ENCODE assay signal across 12 cellular contexts in the genomic region with DNA sequence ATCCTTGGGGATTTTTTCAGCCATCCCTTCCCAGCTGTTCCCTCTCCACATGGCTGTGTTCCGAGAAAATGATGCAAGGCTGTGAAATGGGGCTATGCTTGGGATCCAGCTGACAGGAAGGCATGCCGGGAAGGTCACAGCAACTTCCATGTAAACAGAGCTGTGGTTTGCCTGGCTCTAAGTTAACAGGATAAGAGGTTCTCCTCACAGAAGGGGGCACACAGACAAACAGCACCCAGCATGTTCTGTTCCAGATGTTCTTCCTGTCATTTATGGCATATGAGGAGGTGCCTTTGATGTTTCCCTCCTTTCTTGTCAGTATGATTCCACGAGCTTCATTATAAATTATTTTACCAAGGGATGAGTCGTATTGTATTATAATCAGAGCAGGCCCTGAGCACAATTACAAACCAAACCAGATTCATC.
DNase-seq lines count a peak whose midpoint lies in the region; TF ChIP-seq lines count a peak whose summit lies in the region.
"Had no signal": no experiment of that assay in that cellular context is flagged by ENCODE, and none has a peak within 500 bp of the region (broad histone marks: within the 10 kb centered on the region; RNA-seq: fewer than 3 reads in every experiment).

No MANE protein-coding gene starts in this region.

- H3K27ac ChIP-seq in osteoblast (ENCODE audit: low read depth, low read length), result no peak overlapping the region
- H3K27ac ChIP-seq: testis had no signal

- H3K4me3 ChIP-seq in fibroblast of pulmonary artery (replicated peaks; ENCODE audit: low read depth, low read length) (no peak overlapping the region), osteoblast (ENCODE audit: insufficient read depth, low read length) (no peak overlapping the region)
- H3K4me3 ChIP-seq: testis had no signal

- H3K36me3 ChIP-seq in osteoblast (ENCODE audit: insufficient read depth, low read length), result no peaks in the 10 kb centered on the region

- H3K79me2 ChIP-seq in osteoblast (ENCODE audit: insufficient read depth, low read length), result no peaks in the 10 kb centered on the region

- no peaks in the 10 kb centered on the region for H4K20me1 ChIP-seq in osteoblast (ENCODE audit: insufficient read depth, low read length)

- peak; percentile 44 for DNase-seq in EL
- DNase-seq in fibroblast of pulmonary artery (ENCODE audit: low read depth), result peak; percentile 81
- DNase-seq in osteoblast (ENCODE audit: insufficient read length, low spot score, missing footprints), result no peak
- no peak for DNase-seq in mesenteric fat pad (ENCODE audit: low spot score)
- DNase-seq in NCI-H748 (lab: John Stamatoyannopoulos, UW; ENCODE audit: unreplicated experiment), result no peak
- no peak for DNase-seq in NCI-H1417 treated with DMSO at 0.1 percent for 48 hours (lab: John Stamatoyannopoulos, UW)
- no peak for DNase-seq in effector CD4-positive, alpha-beta T cell
- DNase-seq: activated B cell treated with CpG ODN at 0.5 μM for 24 hours; activated effector memory CD4-positive, alpha-beta T cell treated with Interleukin-2 at 50 U/mL for 16 hours; NCI-H524; testis had no signal

- H3K4me1 ChIP-seq in osteoblast (ENCODE audit: insufficient read depth, low read length), result peaks cover 3% of the 10 kb centered on the region
- H3K4me1 ChIP-seq: testis had no signal

- H3K4me2 ChIP-seq in osteoblast (ENCODE audit: insufficient read depth, low read length), result peak overlapping the region; percentile 37

- no peak for TF ChIP-seq CTCF in fibroblast of pulmonary artery (IDR thresholded peaks at IDR 0.05; ENCODE audit: low read length, missing control alignments)
- TF ChIP-seq CTCF in osteoblast (IDR thresholded peaks at IDR 0.05; ENCODE audit: extremely low read depth, low read depth, low read length), result no peak

- no peaks in the 10 kb centered on the region for H3K9me3 ChIP-seq in osteoblast (ENCODE audit: low read depth, low read length)
- H3K9me3 ChIP-seq: testis had no signal

- peak overlapping the region; percentile 83 for H2AFZ ChIP-seq in osteoblast (ENCODE audit: low read length)

- H3K27me3 ChIP-seq in osteoblast (ENCODE audit: insufficient read depth, low read length), result no peaks in the 10 kb centered on the region
- H3K27me3 ChIP-seq: testis had no signal

TF ChIP-seq in PFSK-1, 5 proteins besides CTCF, POLR2A, EP300 and RAD21:
- peak; percentile 97 for TF ChIP-seq FOXP2 (optimal IDR thresholded peaks at IDR 0.05; ENCODE audit: borderline replicate concordance, extremely low read depth, extremely low read length, insufficient read depth)
- no peak for TF ChIP-seq TAF1 (IDR thresholded peaks at IDR 0.05; ENCODE audit: borderline replicate concordance, insufficient read depth, low read length)

Comparison
In these comparisons a context has a peak if more than half of its experiments do, and no peak if none do; other contexts are left out.
1. DNase-seq: peak in EL (single experiment) and fibroblast of pulmonary artery (single experiment); none in osteoblast (single experiment), mesenteric fat pad (single experiment), NCI-H748 (single experiment), NCI-H1417 treated with DMSO at 0.1 percent for 48 hours (single experiment) and effector CD4-positive, alpha-beta T cell (single experiment).